ENCODE assay signal across 8 cellular contexts in genomic region chr5:57494104-57495098, GRCh38. TPM values are rescaled to one million over a fixed set of nuclear protein-coding genes. Genes with fewer than 3 reads are reported as not detected.
DNase-seq lines count a peak whose midpoint lies in the region; ATAC-seq and TF ChIP-seq lines count a peak whose summit lies in the region.

No MANE protein-coding gene starts in this region.

- H2AFZ ChIP-seq in hepatocyte, result peak overlapping the region; percentile 15

- H3K27ac ChIP-seq in hepatocyte, result peak overlapping the region; percentile 79

- H3K79me2 ChIP-seq in hepatocyte, result no peaks in the 10 kb centered on the region

- DNase-seq in EH (ENCODE audit: low read depth) (peak; percentile 99), NCI-H2171 treated with DMSO at 0.1 percent for 48 hours (lab: John Stamatoyannopoulos, UW) (peak; percentile 79), activated T-helper 1 cell treated with Interleukin-2 at 50 U/mL for 16 hours (ENCODE audit: low read depth) (peak; percentile 17), hepatocyte (ENCODE audit: low spot score) (peak; percentile 90), midbrain (lab: John Stamatoyannopoulos, UW) (no peak)
- DNase-seq in stimulated activated CD4-positive, alpha-beta T cell treated with anti-CD3 and anti-CD28 coated beads, TNF-alpha, amount 100 ng/mL, for 48 hours (ENCODE audit: low read depth in 3 of 3), result peak; percentile 28 to 41 (median 36)

- H3K4me3 ChIP-seq in hepatocyte, result no peak overlapping the region

- TF ChIP-seq CTCF in hepatocyte (IDR thresholded peaks at IDR 0.05; ENCODE audit: poor library complexity), result no peak

- no peaks in the 10 kb centered on the region for H3K9me2 ChIP-seq in hepatocyte (replicated peaks; ENCODE audit: insufficient read depth)

- 51% methylated on average over 6 of the region's 6 CpGs for WGBS in hepatocyte (ENCODE audit: low lambda C conversion rate, missing lambda C conversion rate)

- H3K4me1 ChIP-seq in hepatocyte (ENCODE audit: insufficient read depth), result peaks cover 11% of the 10 kb centered on the region

- H3K4me2 ChIP-seq in hepatocyte, result peak overlapping the region; percentile 43

- no peaks in the 10 kb centered on the region for H4K20me1 ChIP-seq in hepatocyte (ENCODE audit: insufficient read depth, poor library complexity, severe bottlenecking)

- no peaks in the 10 kb centered on the region for H3K36me3 ChIP-seq in hepatocyte (replicated peaks; ENCODE audit: insufficient read depth, low read depth)

- H3K27me3 ChIP-seq in hepatocyte, result no peaks in the 10 kb centered on the region

- ATAC-seq in HG02588 (IDR thresholded peaks at IDR 0.05; ENCODE audit: unreplicated experiment) (peak; percentile 61), GM21528 (IDR thresholded peaks at IDR 0.05; ENCODE audit: low FRiP score, unreplicated experiment) (no peak)

- H3K9me3 ChIP-seq in hepatocyte (ENCODE audit: low read depth), result no peaks in the 10 kb centered on the region

RNA-seq across cellular contexts. Expression of gene ACTBL2, which starts 11.8 kb away (rescaled TPM):
- 0.16 and 0.83 TPM in 2 replicates for total RNA-seq in hepatocyte
- polyA plus RNA-seq in hepatocyte, result 0.17 TPM in 1 of 2 replicates, not detected in the other
